In the genomic region with DNA sequence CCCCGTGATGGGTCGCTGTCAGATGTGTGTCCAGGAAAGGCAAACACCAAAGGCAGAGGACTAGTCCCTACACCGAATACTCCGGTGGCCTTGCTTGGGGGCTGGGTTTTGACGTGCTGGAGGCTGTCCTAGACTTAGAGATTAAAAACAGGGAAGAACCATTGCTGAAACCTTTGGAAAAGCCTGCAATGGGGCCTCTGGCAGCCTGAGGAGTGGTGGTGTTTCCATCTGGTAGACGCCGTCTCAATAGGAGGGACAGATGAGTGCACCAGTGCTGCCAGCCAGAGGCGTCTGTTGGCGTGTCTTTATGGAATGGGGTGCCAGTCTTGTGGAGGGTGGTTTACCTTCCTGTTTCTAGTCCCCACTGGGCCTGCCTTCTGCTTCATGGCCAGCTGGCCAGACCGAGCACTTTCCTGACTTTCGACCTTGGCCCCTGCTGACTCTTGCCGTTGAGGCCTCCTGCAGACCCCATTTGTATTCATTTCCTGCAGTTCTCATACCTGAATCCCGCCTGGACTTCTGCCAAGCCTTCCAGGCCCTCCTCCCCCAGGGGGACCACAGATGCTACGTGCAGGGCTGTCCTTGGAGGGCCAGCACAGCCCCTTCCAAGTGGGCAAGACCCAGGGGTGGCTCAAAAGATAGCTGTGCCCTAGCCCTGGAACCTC, we compare ENCODE assay signal across 19 cellular contexts. TPM values are rescaled to one million over a fixed set of nuclear protein-coding genes. Genes with fewer than 3 reads are reported as not detected.
A peak's percentile ranks its signal among the peaks of the same experiment; 100 is the strongest.
DNase-seq lines count a peak whose midpoint lies in the region; ATAC-seq, FAIRE-seq and TF ChIP-seq lines count a peak whose summit lies in the region.
"Had no signal": no experiment of that assay in that cellular context is flagged by ENCODE, and none has a peak within 500 bp of the region (broad histone marks: within the 10 kb centered on the region; RNA-seq: fewer than 3 reads in every experiment).

No MANE protein-coding gene starts in this region.

- no peak for FAIRE-seq in urothelium cell line (lab: Jason Lieb, UNC)
- FAIRE-seq: astrocyte had no signal

- no peak overlapping the region for H3K27ac Mint-ChIP-seq in activated naive CD8-positive, alpha-beta T cell treated with anti-CD3 and anti-CD28 coated beads, Interleukin-2, amount 50 U/mL, for 24 hours
- H3K27ac Mint-ChIP-seq: naive B cell had no signal

- peak overlapping the region; percentile 17 for H3K4me3 Mint-ChIP-seq in activated naive CD8-positive, alpha-beta T cell treated with anti-CD3 and anti-CD28 coated beads, Interleukin-2, amount 50 U/mL, for 24 hours
- H3K4me3 Mint-ChIP-seq: activated CD8-positive, alpha-beta T cell treated with anti-CD3 and anti-CD28 coated beads, Interleukin-2, amount 10 ng/mL, durations not matched to agents 7 days and 5 days had no signal

- peaks cover 13% of the 10 kb centered on the region for H3K36me3 Mint-ChIP-seq in activated naive CD8-positive, alpha-beta T cell treated with anti-CD3 and anti-CD28 coated beads, Interleukin-2, amount 50 U/mL, for 24 hours (ENCODE audit: low read depth)

- DNase-seq in stimulated activated CD4-positive, alpha-beta T cell treated with anti-CD3 and anti-CD28 coated beads, Interleukin-15, amount 100 ng/mL, for 24 hours, result peak; percentile 1
- no peak for DNase-seq in stimulated activated CD4-positive, alpha-beta T cell treated with anti-CD3 and anti-CD28 coated beads, Interleukin-4, amount 100 ng/mL, for 1 hour
- no peak for DNase-seq in activated naive CD8-positive, alpha-beta T cell treated with anti-CD3 and anti-CD28 coated beads, Interleukin-2, amount 50 U/mL, for 24 hours
- peak; percentile 7 for DNase-seq in omental fat pad (ENCODE audit: low spot score)
- DNase-seq in urothelium cell line (ENCODE audit: low spot score), result no peak
- DNase-seq in NCI-H2107 (lab: John Stamatoyannopoulos, UW), result no peak
- DNase-seq: activated CD8-positive, alpha-beta T cell treated with anti-CD3 and anti-CD28 coated beads, Interleukin-2, amount 10 ng/mL, durations not matched to agents 7 days and 5 days; AML-193; Calu3; cortex of kidney; GF-D8; naive B cell; NCI-H1436 treated with DMSO at 0.1 percent for 48 hours; NCI-H524 treated with DMSO at 0.1 percent for 48 hours had no signal

- H3K27me3 Mint-ChIP-seq in activated naive CD8-positive, alpha-beta T cell treated with anti-CD3 and anti-CD28 coated beads, Interleukin-2, amount 50 U/mL, for 24 hours, result no peaks in the 10 kb centered on the region
- H3K27me3 Mint-ChIP-seq: naive B cell had no signal

- TF ChIP-seq CTCF in omental fat pad (IDR thresholded peaks at IDR 0.05), result no peak

- H3K9me3 Mint-ChIP-seq in activated naive CD8-positive, alpha-beta T cell treated with anti-CD3 and anti-CD28 coated beads, Interleukin-2, amount 50 U/mL, for 24 hours, result no peaks in the 10 kb centered on the region
- H3K9me3 Mint-ChIP-seq: naive B cell had no signal

- ATAC-seq in activated naive CD8-positive, alpha-beta T cell treated with anti-CD3 and anti-CD28 coated beads, Interleukin-2, amount 50 U/mL, for 24 hours, result no peak
- ATAC-seq in omental fat pad (ENCODE audit: low FRiP score) (no peak), GM19324 (IDR thresholded peaks at IDR 0.05; ENCODE audit: low FRiP score, unreplicated experiment) (no peak), HG03108 (IDR thresholded peaks at IDR 0.05; ENCODE audit: unreplicated experiment) (no peak)
- ATAC-seq: activated CD8-positive, alpha-beta T cell treated with anti-CD3 and anti-CD28 coated beads, Interleukin-2, amount 10 ng/mL, durations not matched to agents 7 days and 5 days; gastroesophageal sphincter; Panc1 had no signal

- H3K4me1 Mint-ChIP-seq in activated naive CD8-positive, alpha-beta T cell treated with anti-CD3 and anti-CD28 coated beads, Interleukin-2, amount 50 U/mL, for 24 hours, result peaks cover 8% of the 10 kb centered on the region

RNA-seq across cellular contexts. Expression of a gene that starts 2.0 kb away (rescaled TPM):
- 10 to 100 TPM in 3 of 4 donors, 1 to 10 TPM in 1; 4.6 to 14.8 (median 12.3) TPM for total RNA-seq in omental fat pad

RNA-seq across cellular contexts. Expression of a gene that starts 41.1 kb away (rescaled TPM):
- 1 to 10 TPM; 2.9 to 4.4 (median 3.3) TPM for total RNA-seq in omental fat pad

Comparison
In these comparisons a context has a peak if more than half of its experiments do, and no peak if none do; other contexts are left out.
1. DNase-seq: peak in stimulated activated CD4-positive, alpha-beta T cell treated with anti-CD3 and anti-CD28 coated beads, Interleukin-15, amount 100 ng/mL, for 24 hours (single experiment) and omental fat pad (single experiment); none in stimulated activated CD4-positive, alpha-beta T cell treated with anti-CD3 and anti-CD28 coated beads, Interleukin-4, amount 100 ng/mL, for 1 hour (single experiment), activated naive CD8-positive, alpha-beta T cell treated with anti-CD3 and anti-CD28 coated beads, Interleukin-2, amount 50 U/mL, for 24 hours (single experiment), urothelium cell line (single experiment) and NCI-H2107 (single experiment).